Comparison of ENCODE assay signal across 27 cellular contexts in genomic region chr17:82070611-82071010, GRCh38. TPM values are rescaled to one million over a fixed set of nuclear protein-coding genes. Genes with fewer than 3 reads are reported as not detected.
DNase-seq lines count a peak whose midpoint lies in the region; ATAC-seq, FAIRE-seq and TF ChIP-seq lines count a peak whose summit lies in the region.
"Had no signal": no experiment of that assay in that cellular context is flagged by ENCODE, and none has a peak within 500 bp of the region (broad histone marks: within the 10 kb centered on the region; RNA-seq: fewer than 3 reads in every experiment).

No MANE protein-coding gene starts in this region.

- no peak for ATAC-seq in K562
- no peak for ATAC-seq in stimulated activated effector memory CD8-positive, alpha-beta T cell treated with anti-CD3 and anti-CD28 coated beads, Interleukin-12 subunit alpha, Interleukin-12 subunit beta, amount 100 ng/mL, for 72 hours

- no peak for TF ChIP-seq POLR2A in K562 (conservative IDR thresholded peaks at IDR 0.05)

- no peak for DNase-seq in activated naive CD4-positive, alpha-beta T cell treated with anti-CD3 and anti-CD28 coated beads, Interleukin-2, amount 10 ng/mL, durations not matched to agents 7 days and 5 days
- no peak for DNase-seq in activated naive CD4-positive, alpha-beta T cell treated with Interleukin-2 at 50 U/mL for 16 hours
- DNase-seq in K562 (ENCODE audit: extremely low read depth in 1 of 4, low spot score in 3 of 4) (no peak), AG20443 (ENCODE audit: low spot score) (no peak), NCI-H146 treated with DMSO at 0.1 percent for 48 hours (lab: John Stamatoyannopoulos, UW; ENCODE audit: unreplicated experiment) (no peak), GM19240 (ENCODE audit: insufficient read length, low spot score) (no peak)
- DNase-seq in stimulated activated effector memory CD8-positive, alpha-beta T cell treated with anti-CD3 and anti-CD28 coated beads, Interleukin-12 subunit alpha, Interleukin-12 subunit beta, amount 100 ng/mL, for 72 hours (ENCODE audit: low spot score in 2 of 2), result no peak
- DNase-seq: 8988T; ACHN; AML-193; CD4-positive, alpha-beta memory T cell; CD8-positive, alpha-beta memory T cell; COR-L47; DMS 273 treated with DMSO at 0.1 percent for 48 hours; DMS153; DMS53; DMS79; DND-41; EL; GDM1 had no signal

- H3K4me3 ChIP-seq in HEK293 (ENCODE audit: low read depth, low read length) (no peak overlapping the region), K562 (no peak overlapping the region)
- H3K4me3 ChIP-seq: BLaER1 treated with 17β-estradiol and CSF1 and Interleukin-3, amounts not matched to agents 10 nM and 100 nM had no signal

- FAIRE-seq in K562 (lab: Jason Lieb, UNC), result no peak
- FAIRE-seq: A204.1, GM12891, GM19239 had no signal

- no peak overlapping the region for H3K27ac ChIP-seq in HEK293 (ENCODE audit: extremely low read depth, low read depth, low read length)
- no peak overlapping the region for H3K27ac ChIP-seq in K562 (ENCODE audit: extremely low read depth, low read depth, low read length)
- H3K27ac ChIP-seq: BLaER1 treated with 17β-estradiol and CSF1 and Interleukin-3, amounts not matched to agents 10 nM and 100 nM; C4-2B had no signal

- peaks cover 11% of the 10 kb centered on the region for H3K4me1 Mint-ChIP-seq in activated naive CD4-positive, alpha-beta T cell treated with anti-CD3 and anti-CD28 coated beads, Interleukin-2, amount 10 ng/mL, durations not matched to agents 7 days and 5 days
- peaks cover 4% of the 10 kb centered on the region for H3K4me1 Mint-ChIP-seq in stimulated activated effector memory CD8-positive, alpha-beta T cell treated with anti-CD3 and anti-CD28 coated beads, Interleukin-12 subunit alpha, Interleukin-12 subunit beta, amount 100 ng/mL, for 72 hours

- no peaks in the 10 kb centered on the region for H3K4me1 ChIP-seq in HEK293 (ENCODE audit: control insufficient read depth, insufficient read depth, low read length)
- peaks cover 0 to 10% of the 10 kb centered on the region in 2 experiments; a peak in 3 of 5 replicates for H3K4me1 ChIP-seq in K562 (replicated peaks in 1 of 2; ENCODE audit: control insufficient read depth in 2 of 2, insufficient read depth in 2 of 2, low read length in 2 of 2)

- H3K9ac ChIP-seq in K562 (ENCODE audit: insufficient read depth in 1 of 2, low read depth in 2 of 2, low read length in 2 of 2), result no peak overlapping the region
- H3K9ac ChIP-seq: BLaER1 treated with 17β-estradiol and CSF1 and Interleukin-3, amounts not matched to agents 10 nM and 100 nM had no signal

- H3K36me3 ChIP-seq in HEK293 (ENCODE audit: control insufficient read depth in 2 of 2, insufficient read depth in 1 of 2, low read length in 2 of 2) (no peaks in the 10 kb centered on the region), K562 (ENCODE audit: control insufficient read depth, insufficient read depth, low read length) (no peaks in the 10 kb centered on the region)
- H3K36me3 ChIP-seq: BLaER1 treated with 17β-estradiol and CSF1 and Interleukin-3, amounts not matched to agents 10 nM and 100 nM had no signal

- H3K4me2 ChIP-seq in K562 (ENCODE audit: insufficient read depth, low read length), result no peak overlapping the region
- H3K4me2 ChIP-seq: BLaER1 treated with 17β-estradiol and CSF1 and Interleukin-3, amounts not matched to agents 10 nM and 100 nM had no signal

- in situ Hi-C loops in K562 (cut with MboI), result no loop called here

- TF ChIP-seq RAD21 in K562 (CRISPR knock-in tag; conservative IDR thresholded peaks at IDR 0.05 in 1 of 2, IDR thresholded peaks at IDR 0.05 in 1 of 2), result no peak

- no TSS peak for BruUV-seq in K562 (replicated peaks; lab: Mats Ljungman, UMichigan)

- no peak for TF ChIP-seq CTCF in HEK293 (tag by site-specific recombination; IDR thresholded peaks at IDR 0.05)
- no peak for TF ChIP-seq CTCF in K562 (IDR thresholded peaks at IDR 0.05 in 2 of 3, conservative IDR thresholded peaks at IDR 0.05 in 1 of 3; ENCODE audit: insufficient read depth in 2 of 3, low read depth in 1 of 3, low read length in 3 of 3)

- H2AFZ ChIP-seq in K562 (ENCODE audit: low read depth, low read length), result no peak overlapping the region

- H3K9me3 ChIP-seq in HEK293 (ENCODE audit: control insufficient read depth, insufficient read depth, low read depth, low read length), result no peaks in the 10 kb centered on the region
- H3K9me3 ChIP-seq in K562 (replicated peaks; ENCODE audit: control insufficient read depth, insufficient read depth, low read depth, low read length), result no peaks in the 10 kb centered on the region
- H3K9me3 ChIP-seq: BLaER1 treated with 17β-estradiol and CSF1 and Interleukin-3, amounts not matched to agents 10 nM and 100 nM had no signal

- intact Hi-C loops in K562 (cut with micrococcal nuclease), result no loop called here

- no peaks in the 10 kb centered on the region for H3K36me3 Mint-ChIP-seq in activated naive CD4-positive, alpha-beta T cell treated with anti-CD3 and anti-CD28 coated beads, Interleukin-2, amount 10 ng/mL, durations not matched to agents 7 days and 5 days
- no peaks in the 10 kb centered on the region for H3K36me3 Mint-ChIP-seq in stimulated activated effector memory CD8-positive, alpha-beta T cell treated with anti-CD3 and anti-CD28 coated beads, Interleukin-12 subunit alpha, Interleukin-12 subunit beta, amount 100 ng/mL, for 72 hours
- H3K36me3 Mint-ChIP-seq: CD4-positive, alpha-beta memory T cell had no signal

- H3K79me2 ChIP-seq in K562 (ENCODE audit: control insufficient read depth, insufficient read depth, low read length), result peaks cover 4% of the 10 kb centered on the region; the same call in 1 of the 3 replicates

- H3K9me1 ChIP-seq in K562 (ENCODE audit: control insufficient read depth, insufficient read depth, low read length), result no peaks in the 10 kb centered on the region

- POLR2A ChIA-PET in HEK293 (lab: Yijun Ruan, JAX) (interaction anchor here (1.5 to 1.8 kb wide), 2 partner anchors 9 to 33 kb away, joined by 4 read pairs; partner anchors contain the start of gene DCXR), K562 (lab: Yijun Ruan, JAX) (interaction anchor here (1.2 kb wide), 1 partner anchor 11 kb away, joined by 6 read pairs; no protein-coding TSS in a partner anchor)

- H3K27ac Mint-ChIP-seq in activated naive CD4-positive, alpha-beta T cell treated with anti-CD3 and anti-CD28 coated beads, Interleukin-2, amount 10 ng/mL, durations not matched to agents 7 days and 5 days, result peak overlapping the region; percentile 35
- H3K27ac Mint-ChIP-seq in stimulated activated effector memory CD8-positive, alpha-beta T cell treated with anti-CD3 and anti-CD28 coated beads, Interleukin-12 subunit alpha, Interleukin-12 subunit beta, amount 100 ng/mL, for 72 hours, result peak overlapping the region; percentile 10
- H3K27ac Mint-ChIP-seq: B cell had no signal

- no peak overlapping the region for H3K4me3 Mint-ChIP-seq in activated naive CD4-positive, alpha-beta T cell treated with anti-CD3 and anti-CD28 coated beads, Interleukin-2, amount 10 ng/mL, durations not matched to agents 7 days and 5 days
- H3K4me3 Mint-ChIP-seq in stimulated activated effector memory CD8-positive, alpha-beta T cell treated with anti-CD3 and anti-CD28 coated beads, Interleukin-12 subunit alpha, Interleukin-12 subunit beta, amount 100 ng/mL, for 72 hours, result no peak overlapping the region
- H3K4me3 Mint-ChIP-seq: B cell; CD4-positive, alpha-beta memory T cell had no signal

- no peak for TF ChIP-seq EP300 in K562 (IDR thresholded peaks at IDR 0.05; ENCODE audit: low read length)

- no peaks in the 10 kb centered on the region for H4K20me1 ChIP-seq in K562 (replicated peaks; ENCODE audit: control insufficient read depth, insufficient read depth, low read length)
- H4K20me1 ChIP-seq: BLaER1 treated with 17β-estradiol and CSF1 and Interleukin-3, amounts not matched to agents 10 nM and 100 nM had no signal

- H3K9me3 Mint-ChIP-seq in activated naive CD4-positive, alpha-beta T cell treated with anti-CD3 and anti-CD28 coated beads, Interleukin-2, amount 10 ng/mL, durations not matched to agents 7 days and 5 days, result no peaks in the 10 kb centered on the region
- H3K9me3 Mint-ChIP-seq in stimulated activated effector memory CD8-positive, alpha-beta T cell treated with anti-CD3 and anti-CD28 coated beads, Interleukin-12 subunit alpha, Interleukin-12 subunit beta, amount 100 ng/mL, for 72 hours, result no peaks in the 10 kb centered on the region
- H3K9me3 Mint-ChIP-seq: CD4-positive, alpha-beta memory T cell; CD8-positive, alpha-beta memory T cell had no signal

- peaks cover 21% of the 10 kb centered on the region for H3K27me3 Mint-ChIP-seq in activated naive CD4-positive, alpha-beta T cell treated with anti-CD3 and anti-CD28 coated beads, Interleukin-2, amount 10 ng/mL, durations not matched to agents 7 days and 5 days
- H3K27me3 Mint-ChIP-seq: B cell; CD4-positive, alpha-beta memory T cell; CD8-positive, alpha-beta memory T cell had no signal

- no peaks in the 10 kb centered on the region for H3K27me3 ChIP-seq in K562 (ENCODE audit: control insufficient read depth in 2 of 2, insufficient read depth in 2 of 2, low read length in 2 of 2)
- H3K27me3 ChIP-seq: BLaER1 treated with 17β-estradiol and CSF1 and Interleukin-3, amounts not matched to agents 10 nM and 100 nM had no signal

- CTCF ChIA-PET in activated naive CD4-positive, alpha-beta T cell treated with anti-CD3 and anti-CD28 coated beads, Interleukin-2, amount 10 ng/mL, durations not matched to agents 7 days and 5 days (lab: Charles Lee), result interaction anchor here (0.7 kb wide), 1 partner anchor 103 kb away, joined by 3 read pairs; no protein-coding TSS in a partner anchor
- CTCF ChIA-PET in HEK293 (lab: Yijun Ruan, JAX), result interaction anchor here (0.8 to 1.4 kb wide), 2 partner anchors 14 to 40 kb away, joined by 4 to 5 read pairs; no protein-coding TSS in a partner anchor
- CTCF ChIA-PET in K562 (lab: Yijun Ruan, JAX; ENCODE audit: low intra/inter-chr PET ratio), result no interaction called here

RNA-seq across cellular contexts. Expression of gene DUS1L, which starts 5.0 kb away (rescaled TPM):
- 125 and 499 TPM in 2 replicates for total RNA-seq in K562 (2011; cell fraction: chromatin; rRNA removed; ENCODE audit: low replicate concordance)
- total RNA-seq in K562 (2011; cell fraction: nucleolus; rRNA removed), result 452 and 491 TPM in 2 replicates
- 177 and 203 TPM in 2 replicates for total RNA-seq in K562 (2011; cell fraction: nucleoplasm; rRNA removed)
- total RNA-seq in K562 (2014; rRNA removed), result 203 and 249 TPM in 2 replicates
- total RNA-seq in K562 (2014; rRNA removed; fragmentation: Illumina TruSeq; extraction: Trizol), result 45.0 and 57.5 TPM in 2 replicates
- total RNA-seq in K562 (2015; rRNA removed; fragmentation: Illumina TruSeq; extraction: Trizol), result 83.1 and 83.9 TPM in 2 replicates
- 193 and 209 TPM in 2 replicates for total RNA-seq in K562 (2021)
- 60.1 and 77.0 TPM in 2 replicates for polyA plus RNA-seq in K562 (2011; rRNA removed)
- 62.4 and 118 TPM in 2 replicates for polyA plus RNA-seq in K562 (2011; cell fraction: cytosol; rRNA removed)
- 712 and 945 TPM in 2 replicates for polyA plus RNA-seq in K562 (2011; cell fraction: nucleus; rRNA removed)
- polyA plus RNA-seq in K562 (2012), result 123 and 178 TPM in 2 replicates
- 97.2 and 99.8 TPM in 2 replicates for polyA plus RNA-seq in K562 (2014; fragmentation: Illumina TruSeq; extraction: Trizol)
- 10 to 100 TPM in 1 of 2 experiments, 1 to 10 TPM in 1; 7.8 to 11.3 TPM for polyA plus RNA-seq in K562 (2014; fragmentation: Nextera tagmentation; extraction: Ambion mirVana)
- 201 and 210 TPM in 2 replicates for polyA plus RNA-seq in K562 (2014; rRNA removed)
- 17.2 and 22.2 TPM in 2 replicates for polyA minus RNA-seq in K562 (2011; rRNA and poly(A)+ RNA removed)
- 54.0 and 54.3 TPM in 2 replicates for polyA minus RNA-seq in K562 (2011; cell fraction: cytosol; rRNA and poly(A)+ RNA removed)
- polyA minus RNA-seq in K562 (2011; cell fraction: nucleus; rRNA and poly(A)+ RNA removed), result 179 and 184 TPM in 2 replicates

RNA-seq across cellular contexts. Expression of gene GPS1, which starts 18.9 kb away (rescaled TPM):
- total RNA-seq in K562 (2011; cell fraction: chromatin; rRNA removed; ENCODE audit: low replicate concordance), result 57.5 and 207 TPM in 2 replicates
- total RNA-seq in K562 (2011; cell fraction: nucleolus; rRNA removed), result 178 and 205 TPM in 2 replicates
- total RNA-seq in K562 (2011; cell fraction: nucleoplasm; rRNA removed), result 87.8 and 88.8 TPM in 2 replicates
- 137 and 183 TPM in 2 replicates for total RNA-seq in K562 (2014; rRNA removed)
- total RNA-seq in K562 (2014; rRNA removed; fragmentation: Illumina TruSeq; extraction: Trizol), result 17.5 and 26.3 TPM in 2 replicates
- total RNA-seq in K562 (2015; rRNA removed; fragmentation: Illumina TruSeq; extraction: Trizol), result 69.9 and 72.5 TPM in 2 replicates
- total RNA-seq in K562 (2021), result 162 and 167 TPM in 2 replicates
- polyA plus RNA-seq in K562 (2011; rRNA removed), result 57.0 and 88.5 TPM in 2 replicates
- polyA plus RNA-seq in K562 (2011; cell fraction: cytosol; rRNA removed), result 94.2 and 226 TPM in 2 replicates
- polyA plus RNA-seq in K562 (2011; cell fraction: nucleus; rRNA removed), result 212 and 255 TPM in 2 replicates
- polyA plus RNA-seq in K562 (2012), result 103 and 115 TPM in 2 replicates
- 74.5 and 111 TPM in 2 replicates for polyA plus RNA-seq in K562 (2014; fragmentation: Illumina TruSeq; extraction: Trizol)
- 10 to 100 TPM in 1 of 2 experiments, 1 to 10 TPM in 1; 3.1 to 13.4 TPM for polyA plus RNA-seq in K562 (2014; fragmentation: Nextera tagmentation; extraction: Ambion mirVana)
- 112 and 123 TPM in 2 replicates for polyA plus RNA-seq in K562 (2014; rRNA removed)
- 31.9 and 46.4 TPM in 2 replicates for polyA minus RNA-seq in K562 (2011; rRNA and poly(A)+ RNA removed)
- 71.4 and 74.6 TPM in 2 replicates for polyA minus RNA-seq in K562 (2011; cell fraction: cytosol; rRNA and poly(A)+ RNA removed)
- 72.3 and 75.2 TPM in 2 replicates for polyA minus RNA-seq in K562 (2011; cell fraction: nucleus; rRNA and poly(A)+ RNA removed)

RNA-seq across cellular contexts. Expression of gene RFNG, which starts 19.0 kb away (rescaled TPM):
- 23.1 and 61.7 TPM in 2 replicates for total RNA-seq in K562 (2011; cell fraction: chromatin; rRNA removed; ENCODE audit: low replicate concordance)
- total RNA-seq in K562 (2011; cell fraction: nucleolus; rRNA removed), result 74.4 and 74.9 TPM in 2 replicates
- total RNA-seq in K562 (2011; cell fraction: nucleoplasm; rRNA removed), result 36.5 and 40.5 TPM in 2 replicates
- total RNA-seq in K562 (2014; rRNA removed) (23.6 and 28.4 TPM in 2 replicates), K562 (2014; rRNA removed; fragmentation: Illumina TruSeq; extraction: Trizol) (6.5 and 9.5 TPM in 2 replicates), K562 (2015; rRNA removed; fragmentation: Illumina TruSeq; extraction: Trizol) (11.1 and 14.3 TPM in 2 replicates), K562 (2021) (26.9 and 30.2 TPM in 2 replicates)
- polyA plus RNA-seq in K562 (2011; rRNA removed) (9.2 and 17.2 TPM in 2 replicates), K562 (2014; fragmentation: Illumina TruSeq; extraction: Trizol) (9.0 and 18.5 TPM in 2 replicates), K562 (2014; fragmentation: Nextera tagmentation; extraction: Ambion mirVana) (under 1 TPM; 0.32 to 0.66 TPM), K562 (2014; rRNA removed) (32.6 and 32.8 TPM in 2 replicates)
- polyA plus RNA-seq in K562 (2011; cell fraction: cytosol; rRNA removed), result 12.2 and 23.8 TPM in 2 replicates
- 144 and 164 TPM in 2 replicates for polyA plus RNA-seq in K562 (2011; cell fraction: nucleus; rRNA removed)
- 16.9 and 35.2 TPM in 2 replicates for polyA plus RNA-seq in K562 (2012)
- 2.0 TPM in 2 replicates for polyA minus RNA-seq in K562 (2011; rRNA and poly(A)+ RNA removed)
- polyA minus RNA-seq in K562 (2011; cell fraction: cytosol; rRNA and poly(A)+ RNA removed), result 11.7 and 13.1 TPM in 2 replicates
- 11.4 and 14.3 TPM in 2 replicates for polyA minus RNA-seq in K562 (2011; cell fraction: nucleus; rRNA and poly(A)+ RNA removed)

RNA-seq across cellular contexts. Expression of gene FASN, which starts 27.4 kb away (rescaled TPM):
- total RNA-seq in K562 (2011; cell fraction: chromatin; rRNA removed; ENCODE audit: low replicate concordance), result 343 and 1,124 TPM in 2 replicates
- 877 TPM in 2 replicates for total RNA-seq in K562 (2011; cell fraction: nucleolus; rRNA removed)
- 433 and 475 TPM in 2 replicates for total RNA-seq in K562 (2011; cell fraction: nucleoplasm; rRNA removed)
- total RNA-seq in K562 (2014; rRNA removed) (214 and 239 TPM in 2 replicates), K562 (2014; rRNA removed; fragmentation: Illumina TruSeq; extraction: Trizol) (11.2 and 13.9 TPM in 2 replicates), K562 (2015; rRNA removed; fragmentation: Illumina TruSeq; extraction: Trizol) (50.9 and 61.1 TPM in 2 replicates), K562 (2021) (605 and 663 TPM in 2 replicates)
- polyA plus RNA-seq in K562 (2011; rRNA removed) (49.8 and 133 TPM in 2 replicates), K562 (2014; fragmentation: Illumina TruSeq; extraction: Trizol) (49.9 and 181 TPM in 2 replicates), K562 (2014; fragmentation: Nextera tagmentation; extraction: Ambion mirVana) (under 1 TPM; 0.15 to 0.20 TPM), K562 (2014; rRNA removed) (157 and 181 TPM in 2 replicates)
- polyA plus RNA-seq in K562 (2011; cell fraction: cytosol; rRNA removed), result 159 and 260 TPM in 2 replicates
- polyA plus RNA-seq in K562 (2011; cell fraction: nucleus; rRNA removed), result 627 and 766 TPM in 2 replicates
- polyA plus RNA-seq in K562 (2012), result 153 and 283 TPM in 2 replicates
- 59.1 and 70.2 TPM in 2 replicates for polyA minus RNA-seq in K562 (2011; rRNA and poly(A)+ RNA removed)
- 455 and 1,011 TPM in 2 replicates for polyA minus RNA-seq in K562 (2011; cell fraction: cytosol; rRNA and poly(A)+ RNA removed)
- 200 and 251 TPM in 2 replicates for polyA minus RNA-seq in K562 (2011; cell fraction: nucleus; rRNA and poly(A)+ RNA removed)

RNA-seq across cellular contexts. Expression of gene DCXR, which starts 33.1 kb away (rescaled TPM):
- 78.8 and 254 TPM in 2 replicates for total RNA-seq in K562 (2011; cell fraction: chromatin; rRNA removed; ENCODE audit: low replicate concordance)
- 329 and 354 TPM in 2 replicates for total RNA-seq in K562 (2011; cell fraction: nucleolus; rRNA removed)
- 133 and 150 TPM in 2 replicates for total RNA-seq in K562 (2011; cell fraction: nucleoplasm; rRNA removed)
- total RNA-seq in K562 (2014; rRNA removed) (165 and 194 TPM in 2 replicates), K562 (2014; rRNA removed; fragmentation: Illumina TruSeq; extraction: Trizol) (41.1 and 66.0 TPM in 2 replicates), K562 (2015; rRNA removed; fragmentation: Illumina TruSeq; extraction: Trizol) (76.0 and 90.0 TPM in 2 replicates), K562 (2021) (235 and 256 TPM in 2 replicates)
- polyA plus RNA-seq in K562 (2011; rRNA removed) (156 and 201 TPM in 2 replicates), K562 (2014; fragmentation: Illumina TruSeq; extraction: Trizol) (243 and 274 TPM in 2 replicates), K562 (2014; fragmentation: Nextera tagmentation; extraction: Ambion mirVana) (10 to 100 TPM; 21.3 to 50.3 TPM), K562 (2014; rRNA removed) (229 and 261 TPM in 2 replicates)
- 404 and 845 TPM in 2 replicates for polyA plus RNA-seq in K562 (2011; cell fraction: cytosol; rRNA removed)
- 611 and 714 TPM in 2 replicates for polyA plus RNA-seq in K562 (2011; cell fraction: nucleus; rRNA removed)
- 229 and 244 TPM in 2 replicates for polyA plus RNA-seq in K562 (2012)
- 34.8 and 73.6 TPM in 2 replicates for polyA minus RNA-seq in K562 (2011; rRNA and poly(A)+ RNA removed)
- polyA minus RNA-seq in K562 (2011; cell fraction: cytosol; rRNA and poly(A)+ RNA removed), result 67.3 and 81.5 TPM in 2 replicates
- 104 and 111 TPM in 2 replicates for polyA minus RNA-seq in K562 (2011; cell fraction: nucleus; rRNA and poly(A)+ RNA removed)
